In genomic region chr9:96419691-96419969, GRCh38 we compare ENCODE assay signal across 8 cellular contexts. TPM values are rescaled to one million over a fixed set of nuclear protein-coding genes. Genes with fewer than 3 reads are reported as not detected.
A peak's percentile ranks its signal among the peaks of the same experiment; 100 is the strongest.
DNase-seq lines count a peak whose midpoint lies in the region; ATAC-seq, FAIRE-seq and TF ChIP-seq lines count a peak whose summit lies in the region.

No MANE protein-coding gene starts in this region.

- FAIRE-seq in kidney (lab: Jason Lieb, UNC), result no peak

- H3K36me3 ChIP-seq in kidney (ENCODE audit: control insufficient read depth in 1 of 2, insufficient read depth in 2 of 2, low read length in 2 of 2) (no peaks in the 10 kb centered on the region), suprapubic skin (no peaks in the 10 kb centered on the region)

- H3K4me1 ChIP-seq in kidney (ENCODE audit: control insufficient read depth in 1 of 2, insufficient read depth in 1 of 2, low read depth in 1 of 2, low read length in 2 of 2), result peaks cover 17 to 20% of the 10 kb centered on the region in 2 donors
- peaks cover 38% of the 10 kb centered on the region for H3K4me1 ChIP-seq in suprapubic skin

- TF ChIP-seq EP300 in suprapubic skin (IDR thresholded peaks at IDR 0.05), result no peak

- H3K27me3 Mint-ChIP-seq in activated CD4-positive, alpha-beta T cell treated with anti-CD3 and anti-CD28 coated beads, Interleukin-2, amount 10 ng/mL, durations not matched to agents 7 days and 5 days, result no peaks in the 10 kb centered on the region
- H3K27me3 Mint-ChIP-seq in activated naive CD8-positive, alpha-beta T cell treated with anti-CD3 and anti-CD28 coated beads, Interleukin-2, amount 50 U/mL, for 24 hours, result no peaks in the 10 kb centered on the region

- peak overlapping the region; percentile 86 for H3K27ac Mint-ChIP-seq in activated CD4-positive, alpha-beta T cell treated with anti-CD3 and anti-CD28 coated beads, Interleukin-2, amount 10 ng/mL, durations not matched to agents 7 days and 5 days
- H3K27ac Mint-ChIP-seq in activated naive CD8-positive, alpha-beta T cell treated with anti-CD3 and anti-CD28 coated beads, Interleukin-2, amount 50 U/mL, for 24 hours, result peak overlapping the region; percentile 80

- H3K27me3 ChIP-seq in suprapubic skin, result no peaks in the 10 kb centered on the region

- peaks cover 10% of the 10 kb centered on the region for H3K36me3 Mint-ChIP-seq in activated CD4-positive, alpha-beta T cell treated with anti-CD3 and anti-CD28 coated beads, Interleukin-2, amount 10 ng/mL, durations not matched to agents 7 days and 5 days (ENCODE audit: low read depth)
- H3K36me3 Mint-ChIP-seq in activated naive CD8-positive, alpha-beta T cell treated with anti-CD3 and anti-CD28 coated beads, Interleukin-2, amount 50 U/mL, for 24 hours (ENCODE audit: low read depth), result peaks cover 11% of the 10 kb centered on the region

- CTCF ChIA-PET in activated CD4-positive, alpha-beta T cell treated with anti-CD3 and anti-CD28 coated beads, Interleukin-2, amount 10 ng/mL, durations not matched to agents 7 days and 5 days (lab: Charles Lee), result interaction anchor here (0.5 kb wide), 1 partner anchor 33 kb away, joined by 3 read pairs; no protein-coding TSS in a partner anchor

- no peak for DNase-seq in activated CD4-positive, alpha-beta T cell treated with anti-CD3 and anti-CD28 coated beads, Interleukin-2, amount 10 ng/mL, durations not matched to agents 7 days and 5 days
- no peak for DNase-seq in activated CD4-positive, alpha-beta T cell treated with anti-CD3 and anti-CD28 coated beads, Interleukin-2, amount 50 U/mL, for 48 hours
- DNase-seq in activated naive CD8-positive, alpha-beta T cell treated with anti-CD3 and anti-CD28 coated beads, Interleukin-2, amount 50 U/mL, for 24 hours, result no peak
- DNase-seq in kidney, result no peak
- no peak for DNase-seq in suprapubic skin (ENCODE audit: low spot score in 2 of 2)
- DNase-seq in AG08396 (ENCODE audit: low spot score), result no peak
- DNase-seq in activated effector memory CD4-positive, alpha-beta T cell treated with Interleukin-2 at 50 U/mL for 16 hours, result no peak

- POLR2A ChIA-PET in activated CD4-positive, alpha-beta T cell treated with anti-CD3 and anti-CD28 coated beads, Interleukin-2, amount 10 ng/mL, durations not matched to agents 7 days and 5 days (lab: Charles Lee), result interaction anchor here (0.6 kb wide), 1 partner anchor 14 kb away, joined by 3 read pairs; no protein-coding TSS in a partner anchor

- intact Hi-C loops in kidney (cut with DNase I), result no loop called here

- peak overlapping the region; percentile 87 for H3K4me3 Mint-ChIP-seq in activated CD4-positive, alpha-beta T cell treated with anti-CD3 and anti-CD28 coated beads, Interleukin-2, amount 10 ng/mL, durations not matched to agents 7 days and 5 days
- H3K4me3 Mint-ChIP-seq in activated naive CD8-positive, alpha-beta T cell treated with anti-CD3 and anti-CD28 coated beads, Interleukin-2, amount 50 U/mL, for 24 hours, result peak overlapping the region; percentile 84

- H3K4me3 ChIP-seq in kidney (ENCODE audit: low read length in 2 of 2) (peak overlapping the region; percentile 80 to 85), suprapubic skin (peak overlapping the region; percentile 88)

- TF ChIP-seq CTCF in kidney (IDR thresholded peaks at IDR 0.05; ENCODE audit: borderline replicate concordance, extremely low read depth, insufficient read depth), result no peak
- TF ChIP-seq CTCF in suprapubic skin (IDR thresholded peaks at IDR 0.05), result no peak

- H3K9me3 ChIP-seq in kidney (ENCODE audit: control insufficient read depth in 1 of 2, low read length in 2 of 2) (no peaks in the 10 kb centered on the region), suprapubic skin (no peaks in the 10 kb centered on the region)

- peak overlapping the region; percentile 85 to 96 for H3K9ac ChIP-seq in kidney (ENCODE audit: low read length in 2 of 2)

- no peak for TF ChIP-seq POLR2A in suprapubic skin (IDR thresholded peaks at IDR 0.05)

- no peaks in the 10 kb centered on the region for H3K9me3 Mint-ChIP-seq in activated CD4-positive, alpha-beta T cell treated with anti-CD3 and anti-CD28 coated beads, Interleukin-2, amount 10 ng/mL, durations not matched to agents 7 days and 5 days
- H3K9me3 Mint-ChIP-seq in activated naive CD8-positive, alpha-beta T cell treated with anti-CD3 and anti-CD28 coated beads, Interleukin-2, amount 50 U/mL, for 24 hours, result no peaks in the 10 kb centered on the region

- 15% methylated on average over 2 of the region's 2 CpGs for WGBS in suprapubic skin

- H3K27ac ChIP-seq in kidney (ENCODE audit: low read depth in 2 of 2, low read length in 2 of 2) (peak overlapping the region; percentile 99 to 100), suprapubic skin (peak overlapping the region; percentile 98)

- H3K4me1 Mint-ChIP-seq in activated CD4-positive, alpha-beta T cell treated with anti-CD3 and anti-CD28 coated beads, Interleukin-2, amount 10 ng/mL, durations not matched to agents 7 days and 5 days, result peaks cover 26% of the 10 kb centered on the region
- peaks cover 35% of the 10 kb centered on the region for H3K4me1 Mint-ChIP-seq in activated naive CD8-positive, alpha-beta T cell treated with anti-CD3 and anti-CD28 coated beads, Interleukin-2, amount 50 U/mL, for 24 hours

- ATAC-seq in activated naive CD8-positive, alpha-beta T cell treated with anti-CD3 and anti-CD28 coated beads, Interleukin-2, amount 50 U/mL, for 24 hours, result no peak
- no peak for ATAC-seq in GM19463 (IDR thresholded peaks at IDR 0.05; ENCODE audit: unreplicated experiment)

RNA-seq across cellular contexts. Expression of gene ZNF367, which starts 1.5 kb away (rescaled TPM):
- total RNA-seq in activated CD4-positive, alpha-beta T cell treated with anti-CD3 and anti-CD28 coated beads, Interleukin-2, amount 10 ng/mL, durations not matched to agents 7 days and 5 days, result 10 to 100 TPM; 32.3 to 32.5 TPM
- total RNA-seq in kidney, result 1.9 TPM
- 1.5 TPM for polyA plus RNA-seq in kidney (ENCODE audit: insufficient read depth, low read depth, low replicate concordance)
- total RNA-seq in suprapubic skin, result 1 to 10 TPM; 1.9 to 7.0 (median 3.0) TPM

RNA-seq across cellular contexts. Expression of gene HABP4, which starts 30.3 kb away (rescaled TPM):
- total RNA-seq in activated CD4-positive, alpha-beta T cell treated with anti-CD3 and anti-CD28 coated beads, Interleukin-2, amount 10 ng/mL, durations not matched to agents 7 days and 5 days, result 1 to 10 TPM; 5.0 to 6.1 TPM
- total RNA-seq in kidney (20.9 TPM), suprapubic skin (1 to 10 TPM; 3.9 to 9.2 (median 7.1) TPM)
- 37.5 TPM for polyA plus RNA-seq in kidney (ENCODE audit: insufficient read depth, low read depth, low replicate concordance)

RNA-seq across cellular contexts. Expression of gene SLC35D2, which starts 36.1 kb away (rescaled TPM):
- 10 to 100 TPM in 1 of 2 experiments, 1 to 10 TPM in 1; 8.5 to 11.0 TPM for total RNA-seq in activated CD4-positive, alpha-beta T cell treated with anti-CD3 and anti-CD28 coated beads, Interleukin-2, amount 10 ng/mL, durations not matched to agents 7 days and 5 days
- total RNA-seq in kidney, result 27.7 TPM
- 46.1 TPM for polyA plus RNA-seq in kidney (ENCODE audit: insufficient read depth, low read depth, low replicate concordance)
- 10 to 100 TPM; 11.3 to 20.6 (median 17.9) TPM for total RNA-seq in suprapubic skin

Comparison
In these comparisons a context has a peak if more than half of its experiments do, and no peak if none do; other contexts are left out.
1. RNA of gene ZNF367, which starts 1.5 kb away (total RNA-seq): 32.3 to 32.5 TPM in activated CD4-positive, alpha-beta T cell treated with anti-CD3 and anti-CD28 coated beads, Interleukin-2, amount 10 ng/mL, durations not matched to agents 7 days and 5 days; 1.9 to 7.0 TPM in suprapubic skin and 1.9 TPM in kidney (single experiment); every median in the first group is over 4 times any median in the second.